13 cellular contexts compared by ENCODE assay signal in genomic region chr22:41242396-41243117, GRCh38.
"Had no signal": no experiment of that assay in that cellular context is flagged by ENCODE, and none has a peak within 500 bp of the region (broad histone marks: within the 10 kb centered on the region; RNA-seq: fewer than 3 reads in every experiment).

No MANE protein-coding gene starts in this region.

- H3K4me3 ChIP-seq: left lung, skin epidermis, transverse colon had no signal

- H3K27me3 ChIP-seq: left lung, transverse colon had no signal

- H3K9me3 ChIP-seq: left lung, transverse colon had no signal

- DNase-seq: activated CD4-positive, alpha-beta T cell treated with anti-CD3 and anti-CD28 coated beads, Interleukin-2, amount 50 U/mL, for 48 hours; activated naive CD4-positive, alpha-beta T cell treated with anti-CD3 and anti-CD28 coated beads, Interleukin-2, amount 10 ng/mL, durations not matched to agents 7 days and 5 days; activated T-cell treated with anti-CD3 and anti-CD28 coated beads, Interleukin-2, amount 50 U/mL, for 24 hours; endodermal cell; glutamatergic neuron; hypothalamus; kidney; left lung; posterior cingulate gyrus; stimulated activated naive CD8-positive, alpha-beta T cell treated with anti-CD3 and anti-CD28 coated beads, Interleukin-15, Interleukin-2, amounts not matched to agents 100 U/mL and 50 U/mL, for 24 hours; T1000; transverse colon had no signal
